Comparison of ENCODE assay signal across 19 cellular contexts in the genomic region with DNA sequence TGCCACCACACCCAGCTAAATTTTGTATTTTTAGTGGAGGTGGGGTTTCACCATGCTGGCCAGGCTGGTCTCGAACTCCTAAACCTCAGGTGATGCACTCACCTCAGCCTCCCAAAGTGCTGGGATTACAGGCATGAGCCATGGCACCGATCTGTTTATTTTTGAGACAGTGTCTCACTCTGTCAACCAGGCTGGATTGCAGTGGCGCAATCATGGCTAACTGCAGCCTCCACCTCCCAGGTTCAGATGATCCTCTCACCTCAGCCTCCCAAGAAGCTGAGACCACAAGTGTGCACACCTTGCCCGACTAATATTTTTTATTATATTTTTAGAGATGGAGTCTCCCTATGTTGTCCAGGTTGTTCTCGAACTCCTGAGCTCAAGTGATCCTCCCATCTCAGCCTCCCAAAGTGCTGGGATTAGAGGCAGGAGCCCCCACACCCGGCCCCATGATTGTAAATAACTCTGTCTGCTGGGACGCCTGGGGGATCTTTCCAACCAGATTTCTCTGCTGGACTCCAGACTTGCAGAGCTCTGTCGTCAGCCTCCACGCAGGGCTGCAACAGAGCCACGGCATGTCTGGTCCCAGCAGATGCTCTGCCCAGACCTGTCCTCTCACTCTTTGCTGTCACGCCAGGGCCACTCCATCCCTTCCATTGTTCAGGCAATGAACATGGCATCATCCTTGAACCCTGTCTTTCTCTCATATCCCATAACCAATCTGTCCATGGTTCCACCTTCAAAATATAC. TPM values are rescaled to one million over a fixed set of nuclear protein-coding genes. Genes with fewer than 3 reads are reported as not detected.
DNase-seq lines count a peak whose midpoint lies in the region; ATAC-seq, FAIRE-seq and TF ChIP-seq lines count a peak whose summit lies in the region.
"Had no signal": no experiment of that assay in that cellular context is flagged by ENCODE, and none has a peak within 500 bp of the region (broad histone marks: within the 10 kb centered on the region; RNA-seq: fewer than 3 reads in every experiment).

No MANE protein-coding gene starts in this region.

- H4K5ac ChIP-seq in IMR-90 (ENCODE audit: low read depth, low read length) (no peak overlapping the region), H1 (ENCODE audit: insufficient read length, low read depth, low read length) (no peak overlapping the region)

- H3K18ac ChIP-seq in IMR-90 (ENCODE audit: low read depth, low read length): peak overlapping the region; percentile 8
- no peak overlapping the region for H3K18ac ChIP-seq in H1 (ENCODE audit: extremely low read depth, low read length)

- peak overlapping the region in 2 of 3 donors; percentile 36 to 52 for H3K27ac Mint-ChIP-seq in CD4-positive, CD25-positive, alpha-beta regulatory T cell
- H3K27ac Mint-ChIP-seq in neural progenitor cell (peak overlapping the region; percentile 23), Caco-2 (ENCODE audit: unreplicated experiment) (no peak overlapping the region)
- no peak overlapping the region for H3K27ac Mint-ChIP-seq in activated CD4-positive, alpha-beta T cell treated with anti-CD3 and anti-CD28 coated beads, Interleukin-2, amount 10 ng/mL, durations not matched to agents 24 days and 14 days
- H3K27ac Mint-ChIP-seq: B cell had no signal

- no peak for DNase-seq in CD4-positive, CD25-positive, alpha-beta regulatory T cell
- DNase-seq in IMR-90 (no peak), H1 (ENCODE audit: low read depth in 1 of 2, low spot score in 2 of 2) (no peak), neural progenitor cell (ENCODE audit: low spot score) (no peak), RKO (ENCODE audit: low spot score) (no peak), Caco-2 (no peak)
- no peak for DNase-seq in activated CD4-positive, alpha-beta T cell treated with anti-CD3 and anti-CD28 coated beads, Interleukin-2, amount 10 ng/mL, durations not matched to agents 24 days and 14 days
- DNase-seq: ACHN; CD8-positive, alpha-beta memory T cell; GF-D8; GM23248; KG1; NCI-H1092; NCI-H2107; NCI-H226; PC-9; SHP77 treated with DMSO at 0.1 percent for 48 hours had no signal

- no peaks in the 10 kb centered on the region for H3K36me3 ChIP-seq in CD4-positive, CD25-positive, alpha-beta regulatory T cell (ENCODE audit: control insufficient read depth, insufficient read depth, low read length)
- H3K36me3 ChIP-seq in IMR-90 (ENCODE audit: control insufficient read depth, insufficient read depth, low read length) (peaks cover 3% of the 10 kb centered on the region), H1 (ENCODE audit: control insufficient read depth in 2 of 4, insufficient read depth in 4 of 4, low read length in 3 of 4) (no peaks in the 10 kb centered on the region), neural progenitor cell (no peaks in the 10 kb centered on the region), Caco-2 (ENCODE audit: control insufficient read depth, insufficient read depth, low read length) (no peaks in the 10 kb centered on the region; the same call in none of the 2 replicates)

- POLR2A ChIA-PET in IMR-90 (lab: Charles Lee; ENCODE audit: unreplicated experiment): no interaction called here
- POLR2A ChIA-PET in H1 (lab: Charles Lee; ENCODE audit: partially characterized antibody): interaction anchor here (1.6 kb wide), 1 partner anchor 11 kb away, joined by 4 read pairs; no protein-coding TSS in a partner anchor
- POLR2A ChIA-PET in Caco-2 (lab: Charles Lee): no interaction called here

- H3K27me3 ChIP-seq in CD4-positive, CD25-positive, alpha-beta regulatory T cell (ENCODE audit: control insufficient read depth, insufficient read depth, low read length): no peaks in the 10 kb centered on the region
- H3K27me3 ChIP-seq in IMR-90 (ENCODE audit: control insufficient read depth, insufficient read depth, low read length) (no peaks in the 10 kb centered on the region), H1 (replicated peaks in 1 of 4; ENCODE audit: control insufficient read depth in 3 of 4, extremely low read depth in 1 of 4, insufficient read depth in 3 of 4, low read length in 3 of 4) (no peaks in the 10 kb centered on the region), neural progenitor cell (no peaks in the 10 kb centered on the region), Caco-2 (replicated peaks; ENCODE audit: control insufficient read depth, insufficient read depth, low read length) (no peaks in the 10 kb centered on the region)

- H3K4me2 ChIP-seq in IMR-90 (ENCODE audit: low read depth, low read length) (no peak overlapping the region), H1 (ENCODE audit: insufficient read depth in 1 of 2, low read depth in 2 of 2, low read length in 2 of 2) (no peak overlapping the region), neural progenitor cell (no peak overlapping the region)
- H3K4me2 ChIP-seq: PC-9 had no signal

- H4K20me1 ChIP-seq in IMR-90 (ENCODE audit: insufficient read depth, low read length): peaks cover 55% of the 10 kb centered on the region
- no peaks in the 10 kb centered on the region for H4K20me1 ChIP-seq in H1 (replicated peaks in 1 of 2; ENCODE audit: control insufficient read depth in 1 of 2, insufficient read depth in 2 of 2, low read length in 2 of 2)
- no peaks in the 10 kb centered on the region for H4K20me1 ChIP-seq in neural progenitor cell (ENCODE audit: low read depth)

- dilution Hi-C loops in IMR-90 (cut with HindIII; ENCODE audit: low sequenced_read_pairs, unreplicated experiment): no loop called here

- peaks cover 20% of the 10 kb centered on the region for H3K36me3 Mint-ChIP-seq in CD4-positive, CD25-positive, alpha-beta regulatory T cell
- H3K36me3 Mint-ChIP-seq in neural progenitor cell: no peaks in the 10 kb centered on the region
- peaks cover 33% of the 10 kb centered on the region for H3K36me3 Mint-ChIP-seq in activated CD4-positive, alpha-beta T cell treated with anti-CD3 and anti-CD28 coated beads, Interleukin-2, amount 10 ng/mL, durations not matched to agents 24 days and 14 days (ENCODE audit: low read depth)
- peaks cover 43% of the 10 kb centered on the region for H3K36me3 Mint-ChIP-seq in Caco-2 (ENCODE audit: insufficient read depth, unreplicated experiment)

- peak overlapping the region; percentile 81 for H3K23ac ChIP-seq in IMR-90 (ENCODE audit: low read depth, low read length)
- H3K23ac ChIP-seq in H1 (ENCODE audit: insufficient read length): no peak overlapping the region

- H3K9me1 ChIP-seq in IMR-90 (ENCODE audit: insufficient read depth, low read length): peaks cover 69% of the 10 kb centered on the region

- FAIRE-seq in H1 (lab: Jason Lieb, UNC): no peak

- no peaks in the 10 kb centered on the region for H3K9me3 ChIP-seq in CD4-positive, CD25-positive, alpha-beta regulatory T cell (ENCODE audit: control insufficient read depth in 2 of 2, low read length in 2 of 2)
- H3K9me3 ChIP-seq in IMR-90 (ENCODE audit: control insufficient read depth, insufficient read depth, low read length) (no peaks in the 10 kb centered on the region), H1 (ENCODE audit: insufficient read depth in 2 of 2, low read depth in 1 of 2, low read length in 1 of 2) (no peaks in the 10 kb centered on the region), neural progenitor cell (ENCODE audit: low read depth) (no peaks in the 10 kb centered on the region), Caco-2 (no peaks in the 10 kb centered on the region)

- peak overlapping the region; percentile 48; the same call in 1 of the 2 replicates for H2BK120ac ChIP-seq in IMR-90 (ENCODE audit: low read depth, low read length)
- H2BK120ac ChIP-seq in H1 (replicated peaks; ENCODE audit: low read depth, low read length): no peak overlapping the region

- H2AFZ ChIP-seq in IMR-90 (replicated peaks; ENCODE audit: low read length, poor library complexity) (no peak overlapping the region), H1 (ENCODE audit: low read length) (no peak overlapping the region), neural progenitor cell (replicated peaks) (no peak overlapping the region)
- H2AFZ ChIP-seq: GM23248, PC-9 had no signal

- no peak overlapping the region for H3K4me3 Mint-ChIP-seq in CD4-positive, CD25-positive, alpha-beta regulatory T cell
- H3K4me3 Mint-ChIP-seq in neural progenitor cell (no peak overlapping the region), Caco-2 (ENCODE audit: unreplicated experiment) (no peak overlapping the region)
- H3K4me3 Mint-ChIP-seq in activated CD4-positive, alpha-beta T cell treated with anti-CD3 and anti-CD28 coated beads, Interleukin-2, amount 10 ng/mL, durations not matched to agents 24 days and 14 days: no peak overlapping the region
- H3K4me3 Mint-ChIP-seq: B cell had no signal

- H2BK15ac ChIP-seq in IMR-90 (ENCODE audit: low read depth, low read length): no peak overlapping the region
- H2BK15ac ChIP-seq in H1 (ENCODE audit: low read length): peak overlapping the region; percentile 18; the same call in 1 of the 2 replicates

- no peak for TF ChIP-seq CTCF in IMR-90 (conservative IDR thresholded peaks at IDR 0.05; ENCODE audit: low read depth, low read length)
- no peak for TF ChIP-seq CTCF in H1 (IDR thresholded peaks at IDR 0.05; ENCODE audit: control extremely low read depth in 1 of 3, insufficient read depth in 1 of 3, low read depth in 1 of 3, low read length in 3 of 3)
- TF ChIP-seq CTCF in neural progenitor cell (IDR thresholded peaks at IDR 0.05): no peak
- TF ChIP-seq CTCF in Caco-2 (IDR thresholded peaks at IDR 0.05; ENCODE audit: insufficient read depth in 1 of 2, low read depth in 1 of 2, low read length in 1 of 2, severe bottlenecking in 1 of 2, unreplicated experiment in 1 of 2): no peak

- H3K79me1 ChIP-seq in IMR-90 (ENCODE audit: low read depth in 1 of 2, low read length in 2 of 2): peaks cover 55 to 96% of the 10 kb centered on the region in 2 experiments
- peaks cover 2% of the 10 kb centered on the region; the same call in 1 of the 2 replicates for H3K79me1 ChIP-seq in H1 (ENCODE audit: low read depth, low read length)

- H3K79me2 ChIP-seq in H1 (ENCODE audit: control insufficient read depth in 1 of 2, insufficient read depth in 2 of 2, low read length in 2 of 2): no peaks in the 10 kb centered on the region
- H3K79me2 ChIP-seq in neural progenitor cell (ENCODE audit: low read depth): no peaks in the 10 kb centered on the region

- H2AK9ac ChIP-seq in IMR-90 (replicated peaks; ENCODE audit: low read depth, low read length, poor library complexity): no peak overlapping the region

- CTCF ChIA-PET in IMR-90 (lab: Yijun Ruan, JAX) (no interaction called here), H1 (lab: Charles Lee; ENCODE audit: partially characterized antibody) (interaction anchor here (0.9 to 2.5 kb wide), 8 partner anchors 10 to 65 kb away, joined by 3 to 10 read pairs (median 4); no protein-coding TSS in a partner anchor), Caco-2 (lab: Charles Lee) (no interaction called here)

- H3K56ac ChIP-seq in IMR-90 (ENCODE audit: extremely low read depth, insufficient read depth, low read length) (no peak overlapping the region), H1 (replicated peaks; ENCODE audit: insufficient read length, low read depth, low read length) (no peak overlapping the region)

- TF ChIP-seq RAD21 in IMR-90 (IDR thresholded peaks at IDR 0.05; ENCODE audit: low read length) (no peak), H1 (IDR thresholded peaks at IDR 0.05 in 1 of 2, conservative IDR thresholded peaks at IDR 0.05 in 1 of 2; ENCODE audit: low read depth in 2 of 2, low read length in 2 of 2) (no peak)

- peaks cover 24 to 76% (median 47%) of the 10 kb centered on the region in 4 donors for H3K4me1 Mint-ChIP-seq in CD4-positive, CD25-positive, alpha-beta regulatory T cell
- H3K4me1 Mint-ChIP-seq in neural progenitor cell (peaks cover 40% of the 10 kb centered on the region), Caco-2 (ENCODE audit: low read depth, unreplicated experiment) (peaks cover 70% of the 10 kb centered on the region)
- peaks cover 69% of the 10 kb centered on the region for H3K4me1 Mint-ChIP-seq in activated CD4-positive, alpha-beta T cell treated with anti-CD3 and anti-CD28 coated beads, Interleukin-2, amount 10 ng/mL, durations not matched to agents 24 days and 14 days

- H2BK20ac ChIP-seq in IMR-90 (ENCODE audit: low read depth, low read length): no peak overlapping the region
- peak overlapping the region; percentile 40; the same call in 1 of the 2 replicates for H2BK20ac ChIP-seq in H1 (ENCODE audit: low read length)

- H4K8ac ChIP-seq in IMR-90 (ENCODE audit: low read depth in 2 of 2, low read length in 2 of 2): peak overlapping the region in 1 of 2 experiments; percentile 42; a peak in 2 of 4 replicates
- no peak overlapping the region for H4K8ac ChIP-seq in H1 (ENCODE audit: extremely low read depth, insufficient read depth, low read length)

- no peak for ATAC-seq in CD4-positive, CD25-positive, alpha-beta regulatory T cell (ENCODE audit: low read depth in 2 of 2)
- ATAC-seq in IMR-90 (ENCODE audit: low read depth): no peak
- no peak for ATAC-seq in GM21381 (IDR thresholded peaks at IDR 0.05; ENCODE audit: unreplicated experiment)

- H3F3A ChIP-seq in neural progenitor cell (ENCODE audit: low read depth): no peaks in the 10 kb centered on the region

- H3K27me3 Mint-ChIP-seq in CD4-positive, CD25-positive, alpha-beta regulatory T cell: no peaks in the 10 kb centered on the region
- H3K27me3 Mint-ChIP-seq in neural progenitor cell (ENCODE audit: insufficient read depth, low read depth): peaks cover 15% of the 10 kb centered on the region
- H3K27me3 Mint-ChIP-seq in activated CD4-positive, alpha-beta T cell treated with anti-CD3 and anti-CD28 coated beads, Interleukin-2, amount 10 ng/mL, durations not matched to agents 24 days and 14 days: no peaks in the 10 kb centered on the region
- H3K27me3 Mint-ChIP-seq in Caco-2 (ENCODE audit: insufficient read depth, unreplicated experiment): no peaks in the 10 kb centered on the region
- H3K27me3 Mint-ChIP-seq: B cell; CD8-positive, alpha-beta memory T cell had no signal

- H3K27ac ChIP-seq in CD4-positive, CD25-positive, alpha-beta regulatory T cell (ENCODE audit: insufficient read depth, low read length, poor library complexity, severe bottlenecking): no peak overlapping the region
- no peak overlapping the region for H3K27ac ChIP-seq in IMR-90 (ENCODE audit: insufficient read depth, low read length)
- H3K27ac ChIP-seq in H1 (ENCODE audit: low read depth, low read length): no peak overlapping the region
- H3K27ac ChIP-seq in neural progenitor cell: no peak overlapping the region
- H3K27ac ChIP-seq: PC-9 had no signal

- H3K4me1 ChIP-seq in CD4-positive, CD25-positive, alpha-beta regulatory T cell (ENCODE audit: control insufficient read depth, insufficient read depth, low read length, poor library complexity, severe bottlenecking): peaks cover 27% of the 10 kb centered on the region
- H3K4me1 ChIP-seq in IMR-90 (ENCODE audit: control insufficient read depth, insufficient read depth, low read length): peaks cover 54% of the 10 kb centered on the region
- peaks cover 4 to 12% (median 6%) of the 10 kb centered on the region in 4 experiments for H3K4me1 ChIP-seq in H1 (replicated peaks in 1 of 4; ENCODE audit: control insufficient read depth in 3 of 4, insufficient read depth in 4 of 4, low read length in 3 of 4)
- H3K4me1 ChIP-seq in neural progenitor cell: no peaks in the 10 kb centered on the region
- peaks cover 60% of the 10 kb centered on the region for H3K4me1 ChIP-seq in Caco-2

- H3K23me2 ChIP-seq in H1 (ENCODE audit: low read depth, low read length): no peaks in the 10 kb centered on the region

- intact Hi-C loops in IMR-90 (cut with micrococcal nuclease) (no loop called here), Caco-2 (cut with micrococcal nuclease; ENCODE audit: unreplicated experiment) (no loop called here)
- intact Hi-C loops in activated CD4-positive, alpha-beta T cell treated with anti-CD3 and anti-CD28 coated beads, Interleukin-2, amount 10 ng/mL, durations not matched to agents 24 days and 14 days (cut with micrococcal nuclease): no loop called here

- no peak overlapping the region for H2BK5ac ChIP-seq in IMR-90 (ENCODE audit: low read depth, low read length, poor library complexity, severe bottlenecking)
- H2BK5ac ChIP-seq in H1 (ENCODE audit: low read depth, low read length): no peak overlapping the region

- WGBS in IMR-90 (ENCODE audit: extremely low coverage in 2 of 2, insufficient read length in 1 of 2), 2 experiments: 94% methylated on average over 8 of the region's 11 CpGs; no CpG with 5 or more reads in 1 of the 2 experiments
- WGBS in H1 (ENCODE audit: extremely low coverage in 1 of 2, insufficient coverage in 1 of 2, insufficient read length in 1 of 2, insufficient replicate concordance in 2 of 2, low coverage in 1 of 2, low lambda C conversion rate in 2 of 2, missing lambda C conversion rate in 1 of 2), 2 experiments: 95% methylated on average over 11 of the region's 11 CpGs; no CpG with 5 or more reads in 1 of the 2 experiments

- in situ Hi-C loops in IMR-90 (cut with MboI; ENCODE audit: low sequenced_read_pairs): no loop called here

- H4K91ac ChIP-seq in IMR-90 (ENCODE audit: insufficient read depth, low read depth, low read length) (peak overlapping the region; percentile 58; the same call in 1 of the 2 replicates), H1 (replicated peaks; ENCODE audit: insufficient read length, low read length) (no peak overlapping the region)

- H3K9me3 Mint-ChIP-seq in CD4-positive, CD25-positive, alpha-beta regulatory T cell: no peaks in the 10 kb centered on the region
- H3K9me3 Mint-ChIP-seq in neural progenitor cell (peaks cover 5% of the 10 kb centered on the region), Caco-2 (ENCODE audit: unreplicated experiment) (peaks cover 5% of the 10 kb centered on the region)
- H3K9me3 Mint-ChIP-seq in activated CD4-positive, alpha-beta T cell treated with anti-CD3 and anti-CD28 coated beads, Interleukin-2, amount 10 ng/mL, durations not matched to agents 24 days and 14 days: peaks cover 3% of the 10 kb centered on the region
- H3K9me3 Mint-ChIP-seq: CD8-positive, alpha-beta memory T cell had no signal

- H2AK5ac ChIP-seq in IMR-90 (ENCODE audit: low read depth, low read length): peak overlapping the region; percentile 89; the same call in 1 of the 2 replicates
- no peak overlapping the region for H2AK5ac ChIP-seq in H1 (ENCODE audit: low read depth, low read length)

- BruUV-seq in IMR-90 (replicated peaks; lab: Mats Ljungman, UMichigan): no TSS peak
- no TSS peak for BruUV-seq in Caco-2 (replicated peaks; lab: Mats Ljungman, UMichigan)

- H3K14ac ChIP-seq in IMR-90 (replicated peaks; ENCODE audit: low read depth, low read length): 0 out of 2 replicates have a peak overlapping the region, but pooled peaks have one; percentile 11
- H3K14ac ChIP-seq in H1 (ENCODE audit: insufficient read length): no peak overlapping the region

- no peak overlapping the region for H3K4me3 ChIP-seq in CD4-positive, CD25-positive, alpha-beta regulatory T cell (ENCODE audit: low read depth, low read length)
- H3K4me3 ChIP-seq in IMR-90 (ENCODE audit: insufficient read depth, low read depth, low read length) (no peak overlapping the region), H1 (ENCODE audit: extremely low read depth in 1 of 4, insufficient read depth in 2 of 4, low read depth in 3 of 4, low read length in 4 of 4) (no peak overlapping the region), neural progenitor cell (no peak overlapping the region), Caco-2 (ENCODE audit: low read depth, low read length) (no peak overlapping the region)
- H3K4me3 ChIP-seq: GM23248, PC-9 had no signal

- H3K4ac ChIP-seq in IMR-90 (ENCODE audit: low read depth, low read length) (peak overlapping the region; percentile 68), H1 (replicated peaks; ENCODE audit: insufficient read length, low read depth, low read length) (no peak overlapping the region)

- TF ChIP-seq POLR2A in IMR-90 (IDR thresholded peaks at IDR 0.05; ENCODE audit: low read depth, low read length) (no peak), H1 (IDR thresholded peaks at IDR 0.05; ENCODE audit: control extremely low read depth in 1 of 2, low read depth in 2 of 2, low read length in 2 of 2) (no peak)

- H3K9ac ChIP-seq in IMR-90 (ENCODE audit: low read depth, low read length) (no peak overlapping the region), H1 (replicated peaks in 1 of 4; ENCODE audit: extremely low read depth in 1 of 4, low read depth in 3 of 4, low read length in 3 of 4) (no peak overlapping the region), neural progenitor cell (no peak overlapping the region)

- no peak overlapping the region for H2BK12ac ChIP-seq in H1 (ENCODE audit: low read depth, low read length)

- TF ChIP-seq EP300 in H1 (IDR thresholded peaks at IDR 0.05; ENCODE audit: borderline replicate concordance in 1 of 2, low read depth in 2 of 2, low read length in 2 of 2): no peak

RNA-seq across cellular contexts. Expression of a gene that starts 25.3 kb away (rescaled TPM):
- 46.3 TPM for total RNA-seq in CD4-positive, CD25-positive, alpha-beta regulatory T cell
- polyA plus RNA-seq in CD4-positive, CD25-positive, alpha-beta regulatory T cell: 10 to 100 TPM in 2 of 4 donors, 1 to 10 TPM in 2; 6.4 to 12.4 (median 8.6) TPM
- total RNA-seq in IMR-90 (2012; rRNA removed) (43.3 and 45.2 TPM in 2 replicates), neural progenitor cell (ENCODE audit: low replicate concordance) (2.5 and 4.8 TPM in 2 replicates), Caco-2 (2022) (45.0 and 47.9 TPM in 2 replicates)
- polyA plus RNA-seq in IMR-90 (2012; rRNA removed) (40.8 and 45.6 TPM in 2 replicates), H1 (2011; rRNA removed) (3.7 TPM in 2 replicates)
- polyA plus RNA-seq in IMR-90 (2012; cell fraction: cytosol; rRNA removed): 21.2 and 29.0 TPM in 2 replicates
- 45.7 and 64.6 TPM in 2 replicates for polyA plus RNA-seq in IMR-90 (2012; cell fraction: nucleus; rRNA removed; ENCODE audit: low replicate concordance)
- total RNA-seq in H1 (2021; fragmentation: NEBNext Ultra II Directional; extraction: Animal tissue kit (Norgen Biotek cat#: 25700)): 13.5 and 13.9 TPM in 2 replicates
- polyA plus RNA-seq in H1 (2011; cell fraction: cytosol; rRNA removed): 3.4 TPM
- 8.0 TPM for polyA plus RNA-seq in H1 (2011; cell fraction: nucleus; rRNA removed)
- polyA plus RNA-seq in H1 (2012, experiment 1 of 2): 4.8 to 6.4 TPM (median 5.5 TPM) in 4 replicates
- polyA plus RNA-seq in H1 (2012, experiment 2 of 2): 2.3 TPM
- polyA plus RNA-seq in H1 (2013, experiment 1 of 2): 6.1 TPM
- polyA plus RNA-seq in H1 (2013, experiment 2 of 2): 5.8 TPM
- polyA minus RNA-seq in H1 (2011; rRNA and poly(A)+ RNA removed): 8.9 and 9.5 TPM in 2 replicates
- polyA minus RNA-seq in H1 (2011; cell fraction: cytosol; rRNA and poly(A)+ RNA removed): 5.3 TPM
- polyA minus RNA-seq in H1 (2011; cell fraction: nucleus; rRNA and poly(A)+ RNA removed): 6.2 TPM
- 22.2 and 24.3 TPM in 2 replicates for total RNA-seq in activated CD4-positive, alpha-beta T cell treated with anti-CD3 and anti-CD28 coated beads, Interleukin-2, amount 10 ng/mL, durations not matched to agents 24 days and 14 days

Comparison
In these comparisons a context has a peak if more than half of its experiments do, and no peak if none do; other contexts are left out.
1. H3K27ac Mint-ChIP-seq: peak in CD4-positive, CD25-positive, alpha-beta regulatory T cell (2 of 3) and neural progenitor cell (single experiment); none in activated CD4-positive, alpha-beta T cell treated with anti-CD3 and anti-CD28 coated beads, Interleukin-2, amount 10 ng/mL, durations not matched to agents 24 days and 14 days (single experiment) and Caco-2 (single experiment).